In genomic region chr2:180980185-180980942, GRCh38 we compare ENCODE assay signal across 1 cellular context.
TF ChIP-seq lines count a peak whose summit lies in the region.

TSS of gene UBE2E3 (plus strand) at chr2:180980605. CDS start at chr2:180982043, 1,438 bp downstream.

TF ChIP-seq in HepG2, 621 proteins besides CTCF, POLR2A, EP300 and RAD21 (continued from another document and continues in another):
- TF ChIP-seq, protein P1, sequence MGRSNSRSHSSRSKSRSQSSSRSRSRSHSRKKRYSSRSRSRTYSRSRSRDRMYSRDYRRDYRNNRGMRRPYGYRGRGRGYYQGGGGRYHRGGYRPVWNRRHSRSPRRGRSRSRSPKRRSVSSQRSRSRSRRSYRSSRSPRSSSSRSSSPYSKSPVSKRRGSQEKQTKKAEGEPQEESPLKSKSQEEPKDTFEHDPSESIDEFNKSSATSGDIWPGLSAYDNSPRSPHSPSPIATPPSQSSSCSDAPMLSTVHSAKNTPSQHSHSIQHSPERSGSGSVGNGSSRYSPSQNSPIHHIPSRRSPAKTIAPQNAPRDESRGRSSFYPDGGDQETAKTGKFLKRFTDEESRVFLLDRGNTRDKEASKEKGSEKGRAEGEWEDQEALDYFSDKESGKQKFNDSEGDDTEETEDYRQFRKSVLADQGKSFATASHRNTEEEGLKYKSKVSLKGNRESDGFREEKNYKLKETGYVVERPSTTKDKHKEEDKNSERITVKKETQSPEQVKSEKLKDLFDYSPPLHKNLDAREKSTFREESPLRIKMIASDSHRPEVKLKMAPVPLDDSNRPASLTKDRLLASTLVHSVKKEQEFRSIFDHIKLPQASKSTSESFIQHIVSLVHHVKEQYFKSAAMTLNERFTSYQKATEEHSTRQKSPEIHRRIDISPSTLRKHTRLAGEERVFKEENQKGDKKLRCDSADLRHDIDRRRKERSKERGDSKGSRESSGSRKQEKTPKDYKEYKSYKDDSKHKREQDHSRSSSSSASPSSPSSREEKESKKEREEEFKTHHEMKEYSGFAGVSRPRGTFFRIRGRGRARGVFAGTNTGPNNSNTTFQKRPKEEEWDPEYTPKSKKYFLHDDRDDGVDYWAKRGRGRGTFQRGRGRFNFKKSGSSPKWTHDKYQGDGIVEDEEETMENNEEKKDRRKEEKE (IDR thresholded peaks at IDR 0.05): no peak
- TF ChIP-seq CREBL2 (CRISPR knock-in tag; IDR thresholded peaks at IDR 0.05; ENCODE audit: borderline replicate concordance) (no peak), GTF3A (CRISPR knock-in tag; conservative IDR thresholded peaks at IDR 0.05) (no peak), ZNF652 (CRISPR knock-in tag; IDR thresholded peaks at IDR 0.05; ENCODE audit: borderline replicate concordance, low read depth) (no peak), ZNF546 (CRISPR knock-in tag; conservative IDR thresholded peaks at IDR 0.05) (peak; percentile 37; the same call in 1 of the 2 replicates), ZNF670 (CRISPR knock-in tag; IDR thresholded peaks at IDR 0.05; ENCODE audit: borderline replicate concordance) (no peak), ETV5 (CRISPR knock-in tag; IDR thresholded peaks at IDR 0.05; ENCODE audit: borderline replicate concordance) (peak; percentile 88), POLR2AphosphoS2 (IDR thresholded peaks at IDR 0.05; ENCODE audit: low read depth, low read length) (no peak), ZFP1 (CRISPR knock-in tag; IDR thresholded peaks at IDR 0.05) (no peak), ZNF264 (CRISPR knock-in tag; IDR thresholded peaks at IDR 0.05) (no peak), CERS6 (CRISPR knock-in tag; IDR thresholded peaks at IDR 0.05) (no peak), ZNF432 (CRISPR knock-in tag; IDR thresholded peaks at IDR 0.05; ENCODE audit: borderline replicate concordance) (no peak), ZNF331 (CRISPR knock-in tag; IDR thresholded peaks at IDR 0.05) (peak; percentile 30; the same call in 1 of the 2 replicates), IRF2 (CRISPR knock-in tag; IDR thresholded peaks at IDR 0.05) (peak; percentile 52; the same call in 1 of the 2 replicates), SP4 (CRISPR knock-in tag; IDR thresholded peaks at IDR 0.05) (no peak), FOXA1 (IDR thresholded peaks at IDR 0.05) (no peak), FOXA1 (CRISPR knock-in tag; IDR thresholded peaks at IDR 0.05) (no peak), RFXAP (CRISPR knock-in tag; IDR thresholded peaks at IDR 0.05; ENCODE audit: borderline replicate concordance) (peak; percentile 21; the same call in 1 of the 2 replicates), ZBTB43 (CRISPR knock-in tag; conservative IDR thresholded peaks at IDR 0.05) (no peak), ZNF101 (CRISPR knock-in tag; IDR thresholded peaks at IDR 0.05; ENCODE audit: borderline replicate concordance, low read depth) (no peak), SNAI1 (CRISPR knock-in tag; IDR thresholded peaks at IDR 0.05; ENCODE audit: borderline replicate concordance) (no peak), HOXA5 (CRISPR knock-in tag; IDR thresholded peaks at IDR 0.05) (no peak), ZNF253 (CRISPR knock-in tag; IDR thresholded peaks at IDR 0.05; ENCODE audit: borderline replicate concordance) (no peak), ZNF136 (CRISPR knock-in tag; IDR thresholded peaks at IDR 0.05; ENCODE audit: low read depth) (no peak), ZHX1 (CRISPR knock-in tag; IDR thresholded peaks at IDR 0.05; ENCODE audit: low read depth) (peak; percentile 51; the same call in 1 of the 2 replicates), ZNF792 (CRISPR knock-in tag; IDR thresholded peaks at IDR 0.05) (no peak), ZNF841 (CRISPR knock-in tag; IDR thresholded peaks at IDR 0.05; ENCODE audit: borderline replicate concordance) (0 out of 2 replicates have a peak, but pooled peaks have one; percentile 9), ZNF761 (CRISPR knock-in tag; conservative IDR thresholded peaks at IDR 0.05) (peak; percentile 61), RCOR2 (CRISPR knock-in tag; IDR thresholded peaks at IDR 0.05) (no peak), RFX1 (IDR thresholded peaks at IDR 0.05) (no peak), ZBTB1 (CRISPR knock-in tag; IDR thresholded peaks at IDR 0.05; ENCODE audit: borderline replicate concordance) (no peak; the same call in 1 of the 2 replicates), ZNF30 (CRISPR knock-in tag; IDR thresholded peaks at IDR 0.05) (no peak), ZNF333 (CRISPR knock-in tag; IDR thresholded peaks at IDR 0.05; ENCODE audit: borderline replicate concordance) (no peak; the same call in 1 of the 2 replicates), HDAC6 (IDR thresholded peaks at IDR 0.05; ENCODE audit: low read depth, low read length) (no peak), SMAD1 (CRISPR knock-in tag; IDR thresholded peaks at IDR 0.05; ENCODE audit: borderline replicate concordance, low read depth) (no peak), SALL2 (CRISPR knock-in tag; IDR thresholded peaks at IDR 0.05) (peak; percentile 70; the same call in 1 of the 2 replicates), PAF1 (CRISPR knock-in tag; IDR thresholded peaks at IDR 0.05) (no peak)
- TF ChIP-seq, protein P2, sequence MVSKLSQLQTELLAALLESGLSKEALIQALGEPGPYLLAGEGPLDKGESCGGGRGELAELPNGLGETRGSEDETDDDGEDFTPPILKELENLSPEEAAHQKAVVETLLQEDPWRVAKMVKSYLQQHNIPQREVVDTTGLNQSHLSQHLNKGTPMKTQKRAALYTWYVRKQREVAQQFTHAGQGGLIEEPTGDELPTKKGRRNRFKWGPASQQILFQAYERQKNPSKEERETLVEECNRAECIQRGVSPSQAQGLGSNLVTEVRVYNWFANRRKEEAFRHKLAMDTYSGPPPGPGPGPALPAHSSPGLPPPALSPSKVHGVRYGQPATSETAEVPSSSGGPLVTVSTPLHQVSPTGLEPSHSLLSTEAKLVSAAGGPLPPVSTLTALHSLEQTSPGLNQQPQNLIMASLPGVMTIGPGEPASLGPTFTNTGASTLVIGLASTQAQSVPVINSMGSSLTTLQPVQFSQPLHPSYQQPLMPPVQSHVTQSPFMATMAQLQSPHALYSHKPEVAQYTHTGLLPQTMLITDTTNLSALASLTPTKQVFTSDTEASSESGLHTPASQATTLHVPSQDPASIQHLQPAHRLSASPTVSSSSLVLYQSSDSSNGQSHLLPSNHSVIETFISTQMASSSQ (IDR thresholded peaks at IDR 0.05; ENCODE audit: low read depth): no peak
- TF ChIP-seq, protein P2 (CRISPR knock-in tag; IDR thresholded peaks at IDR 0.05; ENCODE audit: borderline replicate concordance): peak; percentile 62; the same call in 1 of the 2 replicates
- TF ChIP-seq, protein P3, sequence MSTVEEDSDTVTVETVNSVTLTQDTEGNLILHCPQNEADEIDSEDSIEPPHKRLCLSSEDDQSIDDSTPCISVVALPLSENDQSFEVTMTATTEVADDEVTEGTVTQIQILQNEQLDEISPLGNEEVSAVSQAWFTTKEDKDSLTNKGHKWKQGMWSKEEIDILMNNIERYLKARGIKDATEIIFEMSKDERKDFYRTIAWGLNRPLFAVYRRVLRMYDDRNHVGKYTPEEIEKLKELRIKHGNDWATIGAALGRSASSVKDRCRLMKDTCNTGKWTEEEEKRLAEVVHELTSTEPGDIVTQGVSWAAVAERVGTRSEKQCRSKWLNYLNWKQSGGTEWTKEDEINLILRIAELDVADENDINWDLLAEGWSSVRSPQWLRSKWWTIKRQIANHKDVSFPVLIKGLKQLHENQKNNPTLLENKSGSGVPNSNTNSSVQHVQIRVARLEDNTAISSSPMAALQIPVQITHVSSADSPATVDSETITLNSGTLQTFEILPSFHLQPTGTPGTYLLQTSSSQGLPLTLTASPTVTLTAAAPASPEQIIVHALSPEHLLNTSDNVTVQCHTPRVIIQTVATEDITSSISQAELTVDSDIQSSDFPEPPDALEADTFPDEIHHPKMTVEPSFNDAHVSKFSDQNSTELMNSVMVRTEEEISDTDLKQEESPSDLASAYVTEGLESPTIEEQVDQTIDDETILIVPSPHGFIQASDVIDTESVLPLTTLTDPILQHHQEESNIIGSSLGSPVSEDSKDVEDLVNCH (CRISPR knock-in tag; IDR thresholded peaks at IDR 0.05): no peak
- TF ChIP-seq, protein P4, sequence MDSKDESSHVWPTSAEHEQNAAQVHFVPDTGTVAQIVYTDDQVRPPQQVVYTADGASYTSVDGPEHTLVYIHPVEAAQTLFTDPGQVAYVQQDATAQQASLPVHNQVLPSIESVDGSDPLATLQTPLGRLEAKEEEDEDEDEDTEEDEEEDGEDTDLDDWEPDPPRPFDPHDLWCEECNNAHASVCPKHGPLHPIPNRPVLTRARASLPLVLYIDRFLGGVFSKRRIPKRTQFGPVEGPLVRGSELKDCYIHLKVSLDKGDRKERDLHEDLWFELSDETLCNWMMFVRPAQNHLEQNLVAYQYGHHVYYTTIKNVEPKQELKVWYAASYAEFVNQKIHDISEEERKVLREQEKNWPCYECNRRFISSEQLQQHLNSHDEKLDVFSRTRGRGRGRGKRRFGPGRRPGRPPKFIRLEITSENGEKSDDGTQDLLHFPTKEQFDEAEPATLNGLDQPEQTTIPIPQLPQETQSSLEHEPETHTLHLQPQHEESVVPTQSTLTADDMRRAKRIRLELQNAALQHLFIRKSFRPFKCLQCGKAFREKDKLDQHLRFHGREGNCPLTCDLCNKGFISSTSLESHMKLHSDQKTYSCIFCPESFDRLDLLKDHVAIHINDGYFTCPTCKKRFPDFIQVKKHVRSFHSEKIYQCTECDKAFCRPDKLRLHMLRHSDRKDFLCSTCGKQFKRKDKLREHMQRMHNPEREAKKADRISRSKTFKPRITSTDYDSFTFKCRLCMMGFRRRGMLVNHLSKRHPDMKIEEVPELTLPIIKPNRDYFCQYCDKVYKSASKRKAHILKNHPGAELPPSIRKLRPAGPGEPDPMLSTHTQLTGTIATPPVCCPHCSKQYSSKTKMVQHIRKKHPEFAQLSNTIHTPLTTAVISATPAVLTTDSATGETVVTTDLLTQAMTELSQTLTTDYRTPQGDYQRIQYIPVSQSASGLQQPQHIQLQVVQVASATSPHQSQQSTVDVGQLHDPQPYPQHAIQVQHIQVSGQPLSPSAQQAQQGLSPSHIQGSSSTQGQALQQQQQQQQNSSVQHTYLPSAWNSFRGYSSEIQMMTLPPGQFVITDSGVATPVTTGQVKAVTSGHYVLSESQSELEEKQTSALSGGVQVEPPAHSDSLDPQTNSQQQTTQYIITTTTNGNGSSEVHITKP (CRISPR knock-in tag; IDR thresholded peaks at IDR 0.05; ENCODE audit: low read depth): peak; percentile 94
- TF ChIP-seq, protein P5, sequence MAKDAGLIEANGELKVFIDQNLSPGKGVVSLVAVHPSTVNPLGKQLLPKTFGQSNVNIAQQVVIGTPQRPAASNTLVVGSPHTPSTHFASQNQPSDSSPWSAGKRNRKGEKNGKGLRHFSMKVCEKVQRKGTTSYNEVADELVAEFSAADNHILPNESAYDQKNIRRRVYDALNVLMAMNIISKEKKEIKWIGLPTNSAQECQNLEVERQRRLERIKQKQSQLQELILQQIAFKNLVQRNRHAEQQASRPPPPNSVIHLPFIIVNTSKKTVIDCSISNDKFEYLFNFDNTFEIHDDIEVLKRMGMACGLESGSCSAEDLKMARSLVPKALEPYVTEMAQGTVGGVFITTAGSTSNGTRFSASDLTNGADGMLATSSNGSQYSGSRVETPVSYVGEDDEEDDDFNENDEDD (CRISPR knock-in tag; IDR thresholded peaks at IDR 0.05; ENCODE audit: borderline replicate concordance): no peak
